In the genomic region with DNA sequence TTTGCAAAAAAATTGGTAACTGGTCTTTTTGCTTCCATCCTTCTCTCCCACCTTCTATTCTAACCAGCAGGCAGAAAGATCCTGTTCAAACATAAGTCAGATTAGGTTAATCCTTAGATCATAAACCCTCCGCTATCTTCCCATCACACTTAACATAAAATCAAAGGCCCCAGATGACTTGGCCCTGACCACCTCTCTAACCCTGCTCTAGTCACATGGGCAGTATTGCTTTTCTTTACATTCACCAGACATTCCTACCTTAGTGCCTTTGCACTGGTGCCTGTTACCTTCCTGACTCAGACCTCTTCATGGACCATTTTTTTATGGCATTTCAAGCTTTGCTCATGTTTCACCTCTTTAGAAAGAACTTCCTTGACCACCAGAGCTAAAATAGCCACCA, we compare ENCODE assay signal across 27 cellular contexts.
"Had no signal": no experiment of that assay in that cellular context is flagged by ENCODE, and none has a peak within 500 bp of the region (broad histone marks: within the 10 kb centered on the region; RNA-seq: fewer than 3 reads in every experiment).

No MANE protein-coding gene starts in this region.

- H3K27ac Mint-ChIP-seq: activated CD4-positive, alpha-beta memory T cell treated with anti-CD3 and anti-CD28 coated beads, Interleukin-2, amount 10 ng/mL, durations not matched to agents 7 days and 5 days; activated CD4-positive, alpha-beta T cell treated with anti-CD3 and anti-CD28 coated beads for 36 hours; activated CD4-positive, alpha-beta T cell treated with anti-CD3 and anti-CD28 coated beads, Interleukin-2, amount 10 ng/mL, durations not matched to agents 24 days and 14 days; activated naive CD8-positive, alpha-beta T cell; activated T-helper 17 cell treated with anti-CD3 and anti-CD28 coated beads, Interleukin-2, amount 50 U/mL, for 72 hours; brain had no signal

- DNase-seq: activated CD4-positive, alpha-beta memory T cell treated with anti-CD3 and anti-CD28 coated beads, Interleukin-2, amount 10 ng/mL, durations not matched to agents 7 days and 5 days; activated CD4-positive, alpha-beta T cell treated with anti-CD3 and anti-CD28 coated beads for 36 hours; activated CD4-positive, alpha-beta T cell treated with anti-CD3 and anti-CD28 coated beads, Interleukin-2, amount 10 ng/mL, durations not matched to agents 24 days and 14 days; activated CD4-positive, CD25-positive, alpha-beta regulatory T cell; activated CD4-positive, CD25-positive, alpha-beta regulatory T cell treated with anti-CD3 and anti-CD28 coated beads, Interleukin-2, amount 50 U/mL, for 72 hours; activated CD8-positive, alpha-beta memory T cell treated with anti-CD3 and anti-CD28 coated beads, Interleukin-2, amount 50 U/mL, for 48 hours; activated effector memory CD4-positive, alpha-beta T cell treated with Interleukin-2 at 50 U/mL for 16 hours; activated gamma-delta T cell treated with Interleukin-2 at 50 U/mL for 16 hours; activated naive CD4-positive, alpha-beta T cell treated with anti-CD3 and anti-CD28 coated beads, Interleukin-2, amount 50 U/mL, for 16 hours; activated naive CD4-positive, alpha-beta T cell treated with Interleukin-2 at 50 U/mL for 16 hours; activated T-cell treated with anti-CD3 and anti-CD28 coated beads for 4 hours; activated T-cell treated with anti-CD3 and anti-CD28 coated beads, Interleukin-2, amount 50 U/mL, for 4 hours; amygdala; aorta; central memory CD4-positive, alpha-beta T cell; cerebellar nuclear complex; colonic mucosa; effector memory CD4-positive, alpha-beta T cell; erythroblast; foreskin keratinocyte; gastrocnemius medialis; glutamatergic neuron; heart left ventricle; T-helper 2 cell had no signal

- H3K27me3 Mint-ChIP-seq: activated CD4-positive, alpha-beta memory T cell treated with anti-CD3 and anti-CD28 coated beads, Interleukin-2, amount 10 ng/mL, durations not matched to agents 7 days and 5 days; activated naive CD8-positive, alpha-beta T cell had no signal

- H3K4me3 Mint-ChIP-seq: activated CD4-positive, alpha-beta memory T cell treated with anti-CD3 and anti-CD28 coated beads, Interleukin-2, amount 10 ng/mL, durations not matched to agents 7 days and 5 days; activated CD4-positive, alpha-beta T cell treated with anti-CD3 and anti-CD28 coated beads for 36 hours; activated CD4-positive, alpha-beta T cell treated with anti-CD3 and anti-CD28 coated beads, Interleukin-2, amount 10 ng/mL, durations not matched to agents 24 days and 14 days; activated naive CD8-positive, alpha-beta T cell; activated T-cell treated with anti-CD3 and anti-CD28 coated beads, Interleukin-2, amount 50 U/mL, for 4 hours; activated T-helper 17 cell treated with anti-CD3 and anti-CD28 coated beads, Interleukin-2, amount 50 U/mL, for 72 hours; brain had no signal

- H3K9me3 Mint-ChIP-seq: activated CD4-positive, alpha-beta memory T cell treated with anti-CD3 and anti-CD28 coated beads, Interleukin-2, amount 10 ng/mL, durations not matched to agents 7 days and 5 days; activated CD4-positive, alpha-beta T cell treated with anti-CD3 and anti-CD28 coated beads, Interleukin-2, amount 10 ng/mL, durations not matched to agents 24 days and 14 days; activated T-cell treated with anti-CD3 and anti-CD28 coated beads, Interleukin-2, amount 50 U/mL, for 4 hours; activated T-helper 17 cell treated with anti-CD3 and anti-CD28 coated beads, Interleukin-2, amount 50 U/mL, for 72 hours; brain had no signal

- H3K36me3 Mint-ChIP-seq: activated naive CD8-positive, alpha-beta T cell; brain had no signal

- ATAC-seq: activated CD4-positive, alpha-beta T cell treated with anti-CD3 and anti-CD28 coated beads for 36 hours; activated T-cell treated with anti-CD3 and anti-CD28 coated beads, Interleukin-2, amount 50 U/mL, for 4 hours; activated T-helper 17 cell treated with anti-CD3 and anti-CD28 coated beads, Interleukin-2, amount 50 U/mL, for 72 hours; foreskin keratinocyte; gastrocnemius medialis; heart left ventricle had no signal

- H3K4me1 Mint-ChIP-seq: activated CD4-positive, alpha-beta memory T cell treated with anti-CD3 and anti-CD28 coated beads, Interleukin-2, amount 10 ng/mL, durations not matched to agents 7 days and 5 days; activated CD4-positive, alpha-beta T cell treated with anti-CD3 and anti-CD28 coated beads for 36 hours; activated CD4-positive, alpha-beta T cell treated with anti-CD3 and anti-CD28 coated beads, Interleukin-2, amount 10 ng/mL, durations not matched to agents 24 days and 14 days; activated T-helper 17 cell treated with anti-CD3 and anti-CD28 coated beads, Interleukin-2, amount 50 U/mL, for 72 hours had no signal
